1 cellular context compared by ENCODE assay signal in genomic region chr5:154313360-154314017, GRCh38.
TF ChIP-seq lines count a peak whose summit lies in the region.

No MANE protein-coding gene starts in this region.

TF ChIP-seq in GM12878, 131 proteins besides CTCF, POLR2A, EP300 and RAD21 (continued from another document):
- TF ChIP-seq, protein P1, sequence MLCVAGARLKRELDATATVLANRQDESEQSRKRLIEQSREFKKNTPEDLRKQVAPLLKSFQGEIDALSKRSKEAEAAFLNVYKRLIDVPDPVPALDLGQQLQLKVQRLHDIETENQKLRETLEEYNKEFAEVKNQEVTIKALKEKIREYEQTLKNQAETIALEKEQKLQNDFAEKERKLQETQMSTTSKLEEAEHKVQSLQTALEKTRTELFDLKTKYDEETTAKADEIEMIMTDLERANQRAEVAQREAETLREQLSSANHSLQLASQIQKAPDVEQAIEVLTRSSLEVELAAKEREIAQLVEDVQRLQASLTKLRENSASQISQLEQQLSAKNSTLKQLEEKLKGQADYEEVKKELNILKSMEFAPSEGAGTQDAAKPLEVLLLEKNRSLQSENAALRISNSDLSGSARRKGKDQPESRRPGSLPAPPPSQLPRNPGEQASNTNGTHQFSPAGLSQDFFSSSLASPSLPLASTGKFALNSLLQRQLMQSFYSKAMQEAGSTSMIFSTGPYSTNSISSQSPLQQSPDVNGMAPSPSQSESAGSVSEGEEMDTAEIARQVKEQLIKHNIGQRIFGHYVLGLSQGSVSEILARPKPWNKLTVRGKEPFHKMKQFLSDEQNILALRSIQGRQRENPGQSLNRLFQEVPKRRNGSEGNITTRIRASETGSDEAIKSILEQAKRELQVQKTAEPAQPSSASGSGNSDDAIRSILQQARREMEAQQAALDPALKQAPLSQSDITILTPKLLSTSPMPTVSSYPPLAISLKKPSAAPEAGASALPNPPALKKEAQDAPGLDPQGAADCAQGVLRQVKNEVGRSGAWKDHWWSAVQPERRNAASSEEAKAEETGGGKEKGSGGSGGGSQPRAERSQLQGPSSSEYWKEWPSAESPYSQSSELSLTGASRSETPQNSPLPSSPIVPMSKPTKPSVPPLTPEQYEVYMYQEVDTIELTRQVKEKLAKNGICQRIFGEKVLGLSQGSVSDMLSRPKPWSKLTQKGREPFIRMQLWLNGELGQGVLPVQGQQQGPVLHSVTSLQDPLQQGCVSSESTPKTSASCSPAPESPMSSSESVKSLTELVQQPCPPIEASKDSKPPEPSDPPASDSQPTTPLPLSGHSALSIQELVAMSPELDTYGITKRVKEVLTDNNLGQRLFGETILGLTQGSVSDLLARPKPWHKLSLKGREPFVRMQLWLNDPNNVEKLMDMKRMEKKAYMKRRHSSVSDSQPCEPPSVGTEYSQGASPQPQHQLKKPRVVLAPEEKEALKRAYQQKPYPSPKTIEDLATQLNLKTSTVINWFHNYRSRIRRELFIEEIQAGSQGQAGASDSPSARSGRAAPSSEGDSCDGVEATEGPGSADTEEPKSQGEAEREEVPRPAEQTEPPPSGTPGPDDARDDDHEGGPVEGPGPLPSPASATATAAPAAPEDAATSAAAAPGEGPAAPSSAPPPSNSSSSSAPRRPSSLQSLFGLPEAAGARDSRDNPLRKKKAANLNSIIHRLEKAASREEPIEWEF (IDR thresholded peaks at IDR 0.05; ENCODE audit: insufficient replicate concordance, low read depth, low read length) = no peak
- no peak for TF ChIP-seq SRF (IDR thresholded peaks at IDR 0.05; ENCODE audit: low read depth in 2 of 2, low read length in 2 of 2)
- no peak for TF ChIP-seq BRCA1 (IDR thresholded peaks at IDR 0.05; ENCODE audit: low read depth, low read length)
- TF ChIP-seq SMC3 (IDR thresholded peaks at IDR 0.05; ENCODE audit: borderline replicate concordance, low read length) = no peak
